8 cellular contexts compared by ENCODE assay signal in genomic region chr11:73950869-73951710, GRCh38. TPM values are rescaled to one million over a fixed set of nuclear protein-coding genes. Genes with fewer than 3 reads are reported as not detected.
DNase-seq lines count a peak whose midpoint lies in the region; ATAC-seq and TF ChIP-seq lines count a peak whose summit lies in the region.

Gene DNAJB13, plus strand, starts transcription at chr11:73951026. Its CDS starts 44 bp downstream, at chr11:73951070.

- no peak for TF ChIP-seq CTCF in CD8-positive, alpha-beta T cell (IDR thresholded peaks at IDR 0.05)
- TF ChIP-seq CTCF in dorsolateral prefrontal cortex (IDR thresholded peaks at IDR 0.05 in 54 of 56, conservative IDR thresholded peaks at IDR 0.05 in 2 of 56; ENCODE audit: low read depth in 1 of 56, partially characterized antibody in 56 of 56), result no peak
- no peak for TF ChIP-seq CTCF in nephron (IDR thresholded peaks at IDR 0.05; ENCODE audit: unreplicated experiment in 3 of 3)
- TF ChIP-seq CTCF in tibial artery (IDR thresholded peaks at IDR 0.05), result no peak
- TF ChIP-seq CTCF in lower leg skin (IDR thresholded peaks at IDR 0.05), result no peak

- H3K9me3 ChIP-seq in CD8-positive, alpha-beta T cell (ENCODE audit: low read length), result no peaks in the 10 kb centered on the region
- no peaks in the 10 kb centered on the region for H3K9me3 ChIP-seq in tibial artery

- POLR2A ChIA-PET in CD8-positive, alpha-beta T cell (lab: Charles Lee), result no interaction called here

- no peaks in the 10 kb centered on the region for H3K36me3 ChIP-seq in CD8-positive, alpha-beta T cell (ENCODE audit: insufficient read depth, low read length)
- H3K36me3 ChIP-seq in tibial artery, result no peaks in the 10 kb centered on the region

- intact Hi-C loops in CD8-positive, alpha-beta T cell (cut with DNase I, micrococcal nuclease), result no loop called here
- intact Hi-C loops in dorsolateral prefrontal cortex (cut with DNase I) (no loop called here), tibial artery (cut with DNase I; ENCODE audit: low total_unique reads) (no loop called here), lower leg skin (cut with DNase I; ENCODE audit: low total_unique reads) (no loop called here)

- no peak for TF ChIP-seq POLR2A in lower leg skin (IDR thresholded peaks at IDR 0.05)

- H3K27me3 ChIP-seq in CD8-positive, alpha-beta T cell (ENCODE audit: insufficient read depth, low read length), result no peaks in the 10 kb centered on the region
- H3K27me3 ChIP-seq in dorsolateral prefrontal cortex (no peaks in the 10 kb centered on the region), tibial artery (no peaks in the 10 kb centered on the region)

- H3K27me3 Mint-ChIP-seq in CD8-positive, alpha-beta T cell (ENCODE audit: low read depth), result peaks cover 4% of the 10 kb centered on the region
- H3K27me3 Mint-ChIP-seq in nephron (ENCODE audit: low read depth), result peaks cover 4% of the 10 kb centered on the region

- 74 to 76% methylated on average over 12 of the region's 12 CpGs for WGBS in lower leg skin, 2 donors

- H3K27ac Mint-ChIP-seq in CD8-positive, alpha-beta T cell, result no peak within 1 kb of the TSS
- peak within 1 kb of the TSS; percentile 7 to 68 (median 24) for H3K27ac Mint-ChIP-seq in nephron

- ATAC-seq in CD8-positive, alpha-beta T cell, result peak; percentile 51
- ATAC-seq in GM18858 (IDR thresholded peaks at IDR 0.05; ENCODE audit: unreplicated experiment) (peak; percentile 71), HG03025 (IDR thresholded peaks at IDR 0.05; ENCODE audit: low FRiP score, unreplicated experiment) (peak; percentile 53)

- no peaks in the 10 kb centered on the region for H3K4me1 Mint-ChIP-seq in CD8-positive, alpha-beta T cell (ENCODE audit: low read depth)
- peaks cover 5% of the 10 kb centered on the region for H3K4me1 Mint-ChIP-seq in nephron

- H3K4me3 ChIP-seq in CD8-positive, alpha-beta T cell (ENCODE audit: low read depth, low read length), result no peak within 1 kb of the TSS
- H3K4me3 ChIP-seq in dorsolateral prefrontal cortex, result no peak within 1 kb of the TSS
- H3K4me3 ChIP-seq in tibial artery, result no peak within 1 kb of the TSS
- H3K4me3 ChIP-seq in lower leg skin (ENCODE audit: low read depth, poor library complexity, severe bottlenecking), result no peak within 1 kb of the TSS

- no peak within 1 kb of the TSS for H3K4me3 Mint-ChIP-seq in CD8-positive, alpha-beta T cell
- no peak within 1 kb of the TSS for H3K4me3 Mint-ChIP-seq in nephron

- no peaks in the 10 kb centered on the region for H3K4me1 ChIP-seq in CD8-positive, alpha-beta T cell (ENCODE audit: insufficient read depth, low read length)
- no peaks in the 10 kb centered on the region for H3K4me1 ChIP-seq in tibial artery

- H3K9me3 Mint-ChIP-seq in CD8-positive, alpha-beta T cell, result no peaks in the 10 kb centered on the region
- H3K9me3 Mint-ChIP-seq in nephron, result peaks cover 7% of the 10 kb centered on the region

- DNase-seq in CD8-positive, alpha-beta T cell, result no peak
- DNase-seq in NCI-H69 (lab: John Stamatoyannopoulos, UW) (peak; percentile 54), dorsolateral prefrontal cortex (peak in 6 of 10 donors; percentile 17 to 60 (median 54)), tibial artery (no peak), lower leg skin (ENCODE audit: low spot score in 2 of 2) (no peak)

- H3K27ac ChIP-seq in CD8-positive, alpha-beta T cell (ENCODE audit: low read depth, low read length), result no peak within 1 kb of the TSS
- no peak within 1 kb of the TSS for H3K27ac ChIP-seq in dorsolateral prefrontal cortex
- no peak within 1 kb of the TSS for H3K27ac ChIP-seq in tibial artery

- CTCF ChIA-PET in CD8-positive, alpha-beta T cell (lab: Charles Lee), result no interaction called here

- no peaks in the 10 kb centered on the region for H3K36me3 Mint-ChIP-seq in CD8-positive, alpha-beta T cell
- peaks cover 9% of the 10 kb centered on the region for H3K36me3 Mint-ChIP-seq in nephron (ENCODE audit: low read depth)

RNA-seq across cellular contexts. Expression of gene DNAJB13, which starts in this region (rescaled TPM):
- not detected for total RNA-seq in CD8-positive, alpha-beta T cell
- total RNA-seq in dorsolateral prefrontal cortex (1 to 10 TPM in 31 of 120 experiments, under 1 TPM in 66, not detected in 23; 0.24 to 3.0 (median 0.72) TPM), lower leg skin (under 1 TPM in 1 of 4 donors, not detected in 3; 0.42 TPM)

Comparison
In these comparisons a context has a peak if more than half of its experiments do, and no peak if none do; other contexts are left out.
1. Peak in ATAC-seq in CD8-positive, alpha-beta T cell; RNA of the gene not detected or under 1 TPM.
2. DNase-seq: peak in NCI-H69 (single experiment) and dorsolateral prefrontal cortex (6 of 10); none in CD8-positive, alpha-beta T cell (0 of 7), tibial artery (0 of 2) and lower leg skin (0 of 2).
3. Peak in every context shown above with its lines, with median percentiles within 50 percentile points of each other: ATAC-seq.